ENCODE assay signal across 29 cellular contexts in the genomic region with DNA sequence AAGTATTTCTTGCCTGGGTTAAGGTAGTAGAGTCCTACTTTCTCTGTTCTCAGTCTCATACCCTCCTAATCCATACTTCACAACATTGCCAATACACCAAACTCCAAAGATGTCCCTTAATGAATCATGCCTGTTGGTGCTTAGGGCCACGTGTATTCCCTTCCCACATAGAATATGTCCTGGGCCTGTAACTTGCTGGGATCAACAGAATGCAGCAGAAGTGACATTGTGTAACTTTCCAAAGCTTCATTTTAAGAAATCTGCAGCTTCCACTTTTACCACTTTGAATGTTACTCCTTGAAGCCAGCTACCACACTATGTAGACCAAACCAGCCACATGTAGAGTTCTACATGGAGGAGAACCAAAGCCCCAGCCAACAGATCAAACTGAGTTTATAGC. TPM values are rescaled to one million over a fixed set of nuclear protein-coding genes. Genes with fewer than 3 reads are reported as not detected.
"Had no signal": no experiment of that assay in that cellular context is flagged by ENCODE, and none has a peak within 500 bp of the region (broad histone marks: within the 10 kb centered on the region; RNA-seq: fewer than 3 reads in every experiment).

No MANE protein-coding gene starts in this region.

- H3K4me3 Mint-ChIP-seq: activated B cell treated with CpG ODN at 0.5 μM for 24 hours; activated CD8-positive, alpha-beta T cell treated with anti-CD3 and anti-CD28 coated beads for 36 hours; activated T-cell treated with anti-CD3 and anti-CD28 coated beads, Interleukin-2, amount 50 U/mL, for 4 hours; activated T-helper 17 cell treated with anti-CD3 and anti-CD28 coated beads, Interleukin-2, amount 50 U/mL, for 72 hours; central memory CD8-positive, alpha-beta T cell; naive thymus-derived CD8-positive, alpha-beta T cell; neural progenitor cell; stimulated activated naive B cell treated with anti-CD40 and anti-IgM and Interleukin-4, amounts not matched to agents 10 μg/mL and 1 μg/mL and 100 μg/mL, for 72 hours; T-helper 2 cell treated with Interferon-gamma antibody and Interleukin-4, amounts not matched to agents 5 μg/mL and 100 μg/mL, for 36 hours had no signal

- H3K4me1 Mint-ChIP-seq: activated T-helper 17 cell treated with anti-CD3 and anti-CD28 coated beads, Interleukin-2, amount 50 U/mL, for 72 hours; naive thymus-derived CD8-positive, alpha-beta T cell; neural progenitor cell; stimulated activated naive B cell treated with anti-CD40 and anti-IgM and Interleukin-4, amounts not matched to agents 10 μg/mL and 1 μg/mL and 100 μg/mL, for 72 hours had no signal

- DNase-seq: activated B cell treated with CpG ODN at 0.5 μM for 24 hours; activated CD4-positive, alpha-beta T cell treated with anti-CD3 and anti-CD28 coated beads, Interleukin-2, amount 50 U/mL, for 1 hour; activated CD8-positive, alpha-beta T cell treated with anti-CD3 and anti-CD28 coated beads for 36 hours; activated gamma-delta T cell treated with Interleukin-2 at 50 U/mL for 16 hours; activated naive CD4-positive, alpha-beta T cell treated with anti-CD3 and anti-CD28 coated beads, Interleukin-2, amount 50 U/mL, for 16 hours; activated T-cell treated with anti-CD3 and anti-CD28 coated beads, Interleukin-2, amount 50 U/mL, for 4 hours; amniotic stem cell; dermis blood vessel endothelial cell; effector CD4-positive, alpha-beta T cell; erythroblast; islet precursor cell; left cardiac atrium; left ventricle myocardium superior; naive thymus-derived CD8-positive, alpha-beta T cell; posterior cingulate gyrus; stimulated activated CD4-positive, alpha-beta T cell treated with anti-CD3 and anti-CD28 coated beads, Interleukin-1b, Interleukin-23, amount 100 ng/mL, for 48 hours; stimulated activated naive B cell treated with anti-CD40 and anti-IgM and Interleukin-4, amounts not matched to agents 10 μg/mL and 1 μg/mL and 100 μg/mL, for 72 hours; stomach; T-helper 1 cell; thyroid gland had no signal

- H3K27ac Mint-ChIP-seq: activated B cell treated with CpG ODN at 0.5 μM for 24 hours; activated CD8-positive, alpha-beta T cell treated with anti-CD3 and anti-CD28 coated beads for 36 hours; activated T-helper 17 cell treated with anti-CD3 and anti-CD28 coated beads, Interleukin-2, amount 50 U/mL, for 72 hours; naive thymus-derived CD8-positive, alpha-beta T cell; neural progenitor cell; stimulated activated naive B cell treated with anti-CD40 and anti-IgM and Interleukin-4, amounts not matched to agents 10 μg/mL and 1 μg/mL and 100 μg/mL, for 72 hours; T-helper 2 cell treated with Interferon-gamma antibody and Interleukin-4, amounts not matched to agents 5 μg/mL and 100 μg/mL, for 36 hours had no signal

- H3K27me3 ChIP-seq: gastroesophageal sphincter, hepatocyte, neural progenitor cell, stomach, thyroid gland had no signal

- H3K36me3 Mint-ChIP-seq: neural progenitor cell had no signal

- ATAC-seq: activated CD8-positive, alpha-beta T cell treated with anti-CD3 and anti-CD28 coated beads for 36 hours; activated T-cell treated with anti-CD3 and anti-CD28 coated beads, Interleukin-2, amount 50 U/mL, for 4 hours; activated T-helper 17 cell treated with anti-CD3 and anti-CD28 coated beads, Interleukin-2, amount 50 U/mL, for 72 hours; gastroesophageal sphincter; left cardiac atrium; left ventricle myocardium superior; naive thymus-derived CD8-positive, alpha-beta T cell; sciatic nerve; stimulated activated naive B cell treated with anti-CD40 and anti-IgM and Interleukin-4, amounts not matched to agents 10 μg/mL and 1 μg/mL and 100 μg/mL, for 72 hours had no signal

- H3K27me3 Mint-ChIP-seq: activated B cell treated with CpG ODN at 0.5 μM for 24 hours; activated CD8-positive, alpha-beta T cell treated with anti-CD3 and anti-CD28 coated beads for 36 hours; activated T-helper 17 cell treated with anti-CD3 and anti-CD28 coated beads, Interleukin-2, amount 50 U/mL, for 72 hours; central memory CD8-positive, alpha-beta T cell had no signal

- H3K4me3 ChIP-seq: gastroesophageal sphincter, hepatocyte, neural progenitor cell, skin epidermis, stomach, thyroid gland had no signal

- H3K9me3 Mint-ChIP-seq: central memory CD8-positive, alpha-beta T cell had no signal

- H3K4me1 ChIP-seq: gastroesophageal sphincter, neural progenitor cell, stomach, thyroid gland had no signal

- H3K27ac ChIP-seq: gastroesophageal sphincter, hepatocyte, neural progenitor cell, skin epidermis, thyroid gland had no signal

- H3K36me3 ChIP-seq: gastroesophageal sphincter, neural progenitor cell, stomach, thyroid gland had no signal

- H3K9me3 ChIP-seq: thyroid gland had no signal

RNA-seq across cellular contexts. Expression of gene ARHGAP15, which starts 58.5 kb away (rescaled TPM):
- total RNA-seq: astrocyte, dermis blood vessel endothelial cell had no signal
- polyA plus RNA-seq: hepatocyte had no signal
